Comparison of ENCODE assay signal across 1 cellular context in genomic region chr22:39535302-39535805, GRCh38.
TF ChIP-seq lines count a peak whose summit lies in the region.

No MANE protein-coding gene starts in this region.

TF ChIP-seq in A549, 52 proteins besides CTCF, POLR2A, EP300 and RAD21 (continued from another document):
- TF ChIP-seq REST (IDR thresholded peaks at IDR 0.05) (no peak), CHD2 (IDR thresholded peaks at IDR 0.05; ENCODE audit: low read length, partially characterized antibody) (no peak), RARB (CRISPR knock-in tag; IDR thresholded peaks at IDR 0.05) (no peak)
TF ChIP-seq in A549: peak in this region for 0.
